ENCODE assay signal across 12 cellular contexts in the genomic region with DNA sequence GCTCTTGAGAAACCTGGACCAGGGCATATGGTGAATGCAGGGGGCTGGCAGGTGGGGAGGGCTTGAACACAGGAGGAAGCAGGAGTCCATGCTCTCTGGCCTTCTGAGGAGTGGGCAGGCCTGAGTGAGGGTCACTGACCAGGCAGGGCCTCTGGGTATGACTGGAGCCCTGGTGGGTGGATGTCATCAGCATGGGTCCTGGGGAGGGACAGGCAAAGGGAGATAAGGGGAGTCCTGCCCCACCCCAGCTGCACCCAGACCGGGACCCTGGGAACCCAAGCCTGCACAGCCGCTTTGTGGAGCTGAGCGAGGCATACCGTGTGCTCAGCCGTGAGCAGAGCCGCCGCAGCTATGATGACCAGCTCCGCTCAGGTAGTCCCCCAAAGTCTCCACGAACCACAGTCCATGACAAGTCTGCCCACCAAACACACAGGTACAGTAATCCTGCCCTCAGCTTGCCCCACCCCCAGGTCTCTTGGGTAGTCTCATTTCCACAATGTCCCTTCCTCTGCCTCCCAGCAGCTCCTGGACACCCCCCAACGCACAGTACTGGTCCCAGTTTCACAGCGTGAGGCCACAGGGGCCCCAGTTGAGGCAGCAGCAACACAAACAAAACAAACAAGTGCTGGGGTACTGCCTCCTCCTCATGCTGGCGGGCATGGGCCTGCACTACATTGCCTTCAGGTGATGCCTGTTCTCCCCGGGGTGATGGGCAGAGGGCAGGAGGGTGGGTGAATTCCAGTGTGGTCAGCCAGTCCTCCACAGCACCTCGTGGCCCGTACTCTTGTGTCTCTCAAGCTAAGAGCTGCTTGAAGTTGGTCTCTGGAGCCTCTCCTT. TPM values are rescaled to one million over a fixed set of nuclear protein-coding genes. Genes with fewer than 3 reads are reported as not detected.
DNase-seq lines count a peak whose midpoint lies in the region; ATAC-seq and TF ChIP-seq lines count a peak whose summit lies in the region.
"Had no signal": no experiment of that assay in that cellular context is flagged by ENCODE, and none has a peak within 500 bp of the region (broad histone marks: within the 10 kb centered on the region; RNA-seq: fewer than 3 reads in every experiment).

No MANE protein-coding gene starts in this region.

- H3K4me1 ChIP-seq in HEK293 (ENCODE audit: control insufficient read depth, insufficient read depth, low read length): no peaks in the 10 kb centered on the region

- no peaks in the 10 kb centered on the region for H3K9me3 ChIP-seq in HEK293 (ENCODE audit: control insufficient read depth, insufficient read depth, low read depth, low read length)
- H3K9me3 ChIP-seq: heart right ventricle, SK-N-SH, thoracic aorta had no signal

- POLR2A ChIA-PET in HEK293 (lab: Yijun Ruan, JAX): interaction anchor here (0.7 to 3.5 kb wide), 4 partner anchors 9 to 173 kb away, joined by 3 to 18 read pairs (median 8); partner anchors contain the start of genes FKBP2 and STIP1

- H3K4me1 Mint-ChIP-seq in activated T-helper 2 cell treated with anti-CD3 and anti-CD28 coated beads, Interferon-gamma antibody, Interleukin-2, Interleukin-4, amounts not matched to agents 10 μg/mL and 5 μg/mL and 100 μg/mL, durations not matched to agents 14 hours and 24 hours and 36 hours (ENCODE audit: low read depth): peaks cover 25% of the 10 kb centered on the region
- H3K4me1 Mint-ChIP-seq in natural killer cell treated with Interleukin-12 subunit alpha and Interleukin-12 subunit beta and Interleukin-15 and Interleukin-18, amount 100 ng/mL, for 72 hours (ENCODE audit: low read depth in 2 of 2): peaks cover 26 to 27% of the 10 kb centered on the region in 2 donors

- H3K4me3 ChIP-seq in HEK293 (ENCODE audit: low read depth, low read length): no peak overlapping the region
- H3K4me3 ChIP-seq: thoracic aorta had no signal

- no peaks in the 10 kb centered on the region for H3K9me3 Mint-ChIP-seq in activated T-helper 2 cell treated with anti-CD3 and anti-CD28 coated beads, Interferon-gamma antibody, Interleukin-2, Interleukin-4, amounts not matched to agents 10 μg/mL and 5 μg/mL and 100 μg/mL, durations not matched to agents 14 hours and 24 hours and 36 hours
- no peaks in the 10 kb centered on the region for H3K9me3 Mint-ChIP-seq in natural killer cell treated with Interleukin-12 subunit alpha and Interleukin-12 subunit beta and Interleukin-15 and Interleukin-18, amount 100 ng/mL, for 72 hours

- ATAC-seq in natural killer cell treated with Interleukin-12 subunit alpha and Interleukin-12 subunit beta and Interleukin-15 and Interleukin-18, amount 100 ng/mL, for 72 hours: no peak
- no peak for ATAC-seq in left lobe of liver
- ATAC-seq: heart right ventricle had no signal

- peaks cover 0 to 14% of the 10 kb centered on the region in 2 experiments; a peak in 1 of 3 replicates for H3K36me3 ChIP-seq in HEK293 (ENCODE audit: control insufficient read depth in 2 of 2, insufficient read depth in 1 of 2, low read length in 2 of 2)

- no peaks in the 10 kb centered on the region for H3K27me3 Mint-ChIP-seq in activated T-helper 2 cell treated with anti-CD3 and anti-CD28 coated beads, Interferon-gamma antibody, Interleukin-2, Interleukin-4, amounts not matched to agents 10 μg/mL and 5 μg/mL and 100 μg/mL, durations not matched to agents 14 hours and 24 hours and 36 hours (ENCODE audit: low read depth)
- no peaks in the 10 kb centered on the region for H3K27me3 Mint-ChIP-seq in natural killer cell treated with Interleukin-12 subunit alpha and Interleukin-12 subunit beta and Interleukin-15 and Interleukin-18, amount 100 ng/mL, for 72 hours

- CTCF ChIA-PET in HEK293 (lab: Yijun Ruan, JAX): interaction anchor here (0.6 to 2.3 kb wide), 5 partner anchors 18 to 395 kb away, joined by 3 to 12 read pairs (median 3); partner anchors contain the start of gene PLCB3

- H3K27ac Mint-ChIP-seq in activated T-helper 2 cell treated with anti-CD3 and anti-CD28 coated beads, Interferon-gamma antibody, Interleukin-2, Interleukin-4, amounts not matched to agents 10 μg/mL and 5 μg/mL and 100 μg/mL, durations not matched to agents 14 hours and 24 hours and 36 hours: peak overlapping the region; percentile 36
- peak overlapping the region in 1 of 2 donors; percentile 89 for H3K27ac Mint-ChIP-seq in natural killer cell treated with Interleukin-12 subunit alpha and Interleukin-12 subunit beta and Interleukin-15 and Interleukin-18, amount 100 ng/mL, for 72 hours

- peaks cover 13% of the 10 kb centered on the region for H3K36me3 Mint-ChIP-seq in activated T-helper 2 cell treated with anti-CD3 and anti-CD28 coated beads, Interferon-gamma antibody, Interleukin-2, Interleukin-4, amounts not matched to agents 10 μg/mL and 5 μg/mL and 100 μg/mL, durations not matched to agents 14 hours and 24 hours and 36 hours (ENCODE audit: low read depth)
- H3K36me3 Mint-ChIP-seq in natural killer cell treated with Interleukin-12 subunit alpha and Interleukin-12 subunit beta and Interleukin-15 and Interleukin-18, amount 100 ng/mL, for 72 hours: no peaks in the 10 kb centered on the region

- no peak for DNase-seq in activated T-helper 2 cell treated with anti-CD3 and anti-CD28 coated beads, Interferon-gamma antibody, Interleukin-2, Interleukin-4, amounts not matched to agents 10 μg/mL and 5 μg/mL and 100 μg/mL, durations not matched to agents 14 hours and 24 hours and 36 hours (ENCODE audit: low spot score)
- DNase-seq in natural killer cell treated with Interleukin-12 subunit alpha and Interleukin-12 subunit beta and Interleukin-15 and Interleukin-18, amount 100 ng/mL, for 72 hours (ENCODE audit: low spot score): no peak
- no peak for DNase-seq in NCI-H1436 treated with DMSO at 0.1 percent for 48 hours (lab: John Stamatoyannopoulos, UW)
- DNase-seq in left lobe of liver (ENCODE audit: low spot score): no peak
- no peak for DNase-seq in DMS114 treated with DMSO at 0.1 percent for 48 hours (lab: John Stamatoyannopoulos, UW; ENCODE audit: unreplicated experiment)
- DNase-seq: DMS79 treated with DMSO at 0.1 percent for 48 hours; heart right ventricle; NCI-H510A; SK-N-SH; stimulated activated CD4-positive, alpha-beta T cell treated with anti-CD3 and anti-CD28 coated beads, Interleukin-1b, Interleukin-23, amount 100 ng/mL, for 48 hours had no signal

- H3K27ac ChIP-seq in HEK293 (ENCODE audit: extremely low read depth, low read depth, low read length): no peak overlapping the region

- TF ChIP-seq CTCF in HEK293 (tag by site-specific recombination; IDR thresholded peaks at IDR 0.05): no peak

- intact Hi-C loops in activated T-helper 2 cell treated with anti-CD3 and anti-CD28 coated beads, Interferon-gamma antibody, Interleukin-2, Interleukin-4, amounts not matched to agents 10 μg/mL and 5 μg/mL and 100 μg/mL, durations not matched to agents 14 hours and 24 hours and 36 hours (cut with micrococcal nuclease): no loop called here

- H3K4me3 Mint-ChIP-seq in activated T-helper 2 cell treated with anti-CD3 and anti-CD28 coated beads, Interferon-gamma antibody, Interleukin-2, Interleukin-4, amounts not matched to agents 10 μg/mL and 5 μg/mL and 100 μg/mL, durations not matched to agents 14 hours and 24 hours and 36 hours (ENCODE audit: low read depth): peak overlapping the region; percentile 84
- peak overlapping the region; percentile 56 for H3K4me3 Mint-ChIP-seq in natural killer cell treated with Interleukin-12 subunit alpha and Interleukin-12 subunit beta and Interleukin-15 and Interleukin-18, amount 100 ng/mL, for 72 hours

TF ChIP-seq in HEK293, 187 proteins besides CTCF, POLR2A, EP300 and RAD21 (continues in another document):
- TF ChIP-seq ZIC2 (tag by site-specific recombination; IDR thresholded peaks at IDR 0.05) (peak; percentile 44), ZNF214 (tag by site-specific recombination; IDR thresholded peaks at IDR 0.05; ENCODE audit: borderline replicate concordance) (no peak), ZNF549 (tag by site-specific recombination; IDR thresholded peaks at IDR 0.05) (no peak), ZNF266 (tag by site-specific recombination; IDR thresholded peaks at IDR 0.05; ENCODE audit: low read depth) (no peak), ZNF544 (tag by site-specific recombination; IDR thresholded peaks at IDR 0.05) (no peak), MEIS1 (CRISPR knock-in tag; IDR thresholded peaks at IDR 0.05; ENCODE audit: borderline replicate concordance) (no peak)

RNA-seq across cellular contexts. Expression of gene VEGFB, which starts 2.0 kb away (rescaled TPM):
- 67.4 and 82.0 TPM in 2 replicates for total RNA-seq in activated T-helper 2 cell treated with anti-CD3 and anti-CD28 coated beads, Interferon-gamma antibody, Interleukin-2, Interleukin-4, amounts not matched to agents 10 μg/mL and 5 μg/mL and 100 μg/mL, durations not matched to agents 14 hours and 24 hours and 36 hours
- total RNA-seq in natural killer cell treated with Interleukin-12 subunit alpha and Interleukin-12 subunit beta and Interleukin-15 and Interleukin-18, amount 100 ng/mL, for 72 hours: 10 to 100 TPM; 38.7 to 42.3 TPM
- total RNA-seq in left lobe of liver: 20.8 TPM

RNA-seq across cellular contexts. Expression of gene DNAJC4, which starts 2.1 kb away (rescaled TPM):
- total RNA-seq in activated T-helper 2 cell treated with anti-CD3 and anti-CD28 coated beads, Interferon-gamma antibody, Interleukin-2, Interleukin-4, amounts not matched to agents 10 μg/mL and 5 μg/mL and 100 μg/mL, durations not matched to agents 14 hours and 24 hours and 36 hours: 24.5 and 25.8 TPM in 2 replicates
- total RNA-seq in natural killer cell treated with Interleukin-12 subunit alpha and Interleukin-12 subunit beta and Interleukin-15 and Interleukin-18, amount 100 ng/mL, for 72 hours: 10 to 100 TPM; 31.2 to 33.0 TPM
- total RNA-seq in left lobe of liver: 28.2 TPM

RNA-seq across cellular contexts. Expression of gene NUDT22, which starts 6.3 kb away (rescaled TPM):
- total RNA-seq in activated T-helper 2 cell treated with anti-CD3 and anti-CD28 coated beads, Interferon-gamma antibody, Interleukin-2, Interleukin-4, amounts not matched to agents 10 μg/mL and 5 μg/mL and 100 μg/mL, durations not matched to agents 14 hours and 24 hours and 36 hours: 72.8 and 77.0 TPM in 2 replicates
- total RNA-seq in natural killer cell treated with Interleukin-12 subunit alpha and Interleukin-12 subunit beta and Interleukin-15 and Interleukin-18, amount 100 ng/mL, for 72 hours: 100 to 1,000 TPM in 1 of 2 donors, 10 to 100 TPM in 1; 83.6 to 120 TPM
- total RNA-seq in left lobe of liver: 52.5 TPM

RNA-seq across cellular contexts. Expression of gene TRPT1, which starts 6.4 kb away (rescaled TPM):
- 33.7 and 35.5 TPM in 2 replicates for total RNA-seq in activated T-helper 2 cell treated with anti-CD3 and anti-CD28 coated beads, Interferon-gamma antibody, Interleukin-2, Interleukin-4, amounts not matched to agents 10 μg/mL and 5 μg/mL and 100 μg/mL, durations not matched to agents 14 hours and 24 hours and 36 hours
- total RNA-seq in natural killer cell treated with Interleukin-12 subunit alpha and Interleukin-12 subunit beta and Interleukin-15 and Interleukin-18, amount 100 ng/mL, for 72 hours: 10 to 100 TPM; 30.5 to 35.7 TPM
- 22.2 TPM for total RNA-seq in left lobe of liver

RNA-seq across cellular contexts. Expression of gene FKBP2, which starts 8.5 kb away (rescaled TPM):
- total RNA-seq in activated T-helper 2 cell treated with anti-CD3 and anti-CD28 coated beads, Interferon-gamma antibody, Interleukin-2, Interleukin-4, amounts not matched to agents 10 μg/mL and 5 μg/mL and 100 μg/mL, durations not matched to agents 14 hours and 24 hours and 36 hours: 36.6 and 37.1 TPM in 2 replicates
- 10 to 100 TPM; 33.1 to 53.5 TPM for total RNA-seq in natural killer cell treated with Interleukin-12 subunit alpha and Interleukin-12 subunit beta and Interleukin-15 and Interleukin-18, amount 100 ng/mL, for 72 hours
- total RNA-seq in left lobe of liver: 82.6 TPM
